In genomic region chr9:75130621-75131020, GRCh38 we compare ENCODE assay signal across 22 cellular contexts. TPM values are rescaled to one million over a fixed set of nuclear protein-coding genes. Genes with fewer than 3 reads are reported as not detected.
DNase-seq lines count a peak whose midpoint lies in the region; ATAC-seq, FAIRE-seq and TF ChIP-seq lines count a peak whose summit lies in the region.
"Had no signal": no experiment of that assay in that cellular context is flagged by ENCODE, and none has a peak within 500 bp of the region (broad histone marks: within the 10 kb centered on the region; RNA-seq: fewer than 3 reads in every experiment).

No MANE protein-coding gene starts in this region.

- TF ChIP-seq POLR2A in heart left ventricle (IDR thresholded peaks at IDR 0.05) = no peak

- no peak overlapping the region for H3K4me2 ChIP-seq in astrocyte (ENCODE audit: low read length)

- no peaks in the 10 kb centered on the region for H4K20me1 ChIP-seq in astrocyte (ENCODE audit: insufficient read depth, low read length)

- H3K36me3 ChIP-seq in CD8-positive, alpha-beta memory T cell (ENCODE audit: insufficient read depth, low read length) = peaks cover 17% of the 10 kb centered on the region
- peaks cover 12% of the 10 kb centered on the region for H3K36me3 ChIP-seq in astrocyte (ENCODE audit: insufficient read depth, low read length)
- peaks cover 2 to 67% (median 58%) of the 10 kb centered on the region in 9 donors for H3K36me3 ChIP-seq in heart left ventricle
- H3K36me3 ChIP-seq: MG63 had no signal

- 79 to 84% (median 82%) methylated on average over 3 of the region's 3 CpGs for WGBS in heart left ventricle, 4 donors

- ATAC-seq in heart left ventricle = no peak
- no peak for ATAC-seq in left colon
- ATAC-seq: foreskin keratinocyte had no signal

- H3K36me3 Mint-ChIP-seq in CD8-positive, alpha-beta memory T cell = peaks cover 5 to 70% (median 28%) of the 10 kb centered on the region in 3 donors
- H3K36me3 Mint-ChIP-seq in astrocyte (ENCODE audit: low read depth, unreplicated experiment) (peaks cover 13% of the 10 kb centered on the region), immature natural killer cell (peaks cover 28 to 45% (median 40%) of the 10 kb centered on the region in 3 donors)

- TF ChIP-seq CTCF in AG04449 (IDR thresholded peaks at IDR 0.05; ENCODE audit: insufficient read depth, low read length, missing control alignments) (no peak), astrocyte (IDR thresholded peaks at IDR 0.05; ENCODE audit: insufficient read depth, low read depth, low read length) (no peak), heart left ventricle (IDR thresholded peaks at IDR 0.05) (no peak)

- no peak overlapping the region for H3K9ac ChIP-seq in astrocyte (ENCODE audit: low read length)

- DNase-seq in AG04449 (ENCODE audit: low read depth, low spot score) = peak; percentile 36
- DNase-seq in CD8-positive, alpha-beta memory T cell = no peak
- peak; percentile 44 for DNase-seq in astrocyte (ENCODE audit: low read depth)
- no peak for DNase-seq in immature natural killer cell
- no peak for DNase-seq in hypothalamus (lab: John Stamatoyannopoulos, UW)
- DNase-seq in heart left ventricle = no peak
- DNase-seq in DMS 273 (lab: John Stamatoyannopoulos, UW; ENCODE audit: unreplicated experiment) = no peak
- no peak for DNase-seq in left colon
- DNase-seq: activated CD4-positive, CD25-positive, alpha-beta regulatory T cell treated with anti-CD3 and anti-CD28 coated beads, Interleukin-2, amount 50 U/mL, for 72 hours; DMS 273 treated with DMSO at 0.1 percent for 48 hours; effector CD4-positive, alpha-beta T cell; foreskin keratinocyte; HCEC 1CT; MG63; NCI-H1694; NCI-H446 treated with DMSO at 0.1 percent for 48 hours; nephron progenitor cell; SHP77 treated with DMSO at 0.1 percent for 48 hours; stimulated activated naive CD4-positive, alpha-beta T cell treated with Interleukin-2 at 50 U/mL for 16 hours had no signal

- H3K27ac ChIP-seq in CD8-positive, alpha-beta memory T cell (ENCODE audit: low read depth, low read length) = no peak overlapping the region
- H3K27ac ChIP-seq in astrocyte (ENCODE audit: low read depth, low read length) = no peak overlapping the region
- no peak overlapping the region for H3K27ac ChIP-seq in heart left ventricle
- H3K27ac ChIP-seq: foreskin keratinocyte had no signal

- peaks cover 0 to 1% of the 10 kb centered on the region in 2 donors for H3K27me3 Mint-ChIP-seq in CD8-positive, alpha-beta memory T cell
- H3K27me3 Mint-ChIP-seq in astrocyte (ENCODE audit: low read depth, unreplicated experiment) (no peaks in the 10 kb centered on the region), immature natural killer cell (ENCODE audit: low read depth in 3 of 3) (no peaks in the 10 kb centered on the region)
- H3K27me3 Mint-ChIP-seq: activated naive CD4-positive, alpha-beta T cell treated with anti-CD3 and anti-CD28 coated beads, Interleukin-2, amount 50 U/mL, for 24 hours had no signal

- H3K79me2 ChIP-seq in astrocyte (ENCODE audit: insufficient read depth, low read length) = no peaks in the 10 kb centered on the region

- H3K27ac Mint-ChIP-seq in CD8-positive, alpha-beta memory T cell = peak overlapping the region in 5 of 8 donors; percentile 17 to 70 (median 67)
- H3K27ac Mint-ChIP-seq in astrocyte (ENCODE audit: unreplicated experiment) = no peak overlapping the region
- peak overlapping the region in 5 of 6 donors; percentile 44 to 84 (median 57) for H3K27ac Mint-ChIP-seq in immature natural killer cell
- H3K27ac Mint-ChIP-seq: nephron progenitor cell had no signal

- no peak overlapping the region for H2AFZ ChIP-seq in astrocyte (ENCODE audit: low read depth, low read length)

- H3K9me3 Mint-ChIP-seq in CD8-positive, alpha-beta memory T cell = no peaks in the 10 kb centered on the region
- H3K9me3 Mint-ChIP-seq in astrocyte (ENCODE audit: unreplicated experiment) = no peaks in the 10 kb centered on the region
- H3K9me3 Mint-ChIP-seq in immature natural killer cell = no peaks in the 10 kb centered on the region
- H3K9me3 Mint-ChIP-seq: activated naive CD4-positive, alpha-beta T cell treated with anti-CD3 and anti-CD28 coated beads, Interleukin-2, amount 50 U/mL, for 24 hours; nephron progenitor cell had no signal

- no peaks in the 10 kb centered on the region for H3K9me3 ChIP-seq in CD8-positive, alpha-beta memory T cell (ENCODE audit: low read length)
- H3K9me3 ChIP-seq in astrocyte (ENCODE audit: insufficient read depth, low read depth, low read length) = no peaks in the 10 kb centered on the region
- H3K9me3 ChIP-seq in heart left ventricle = no peaks in the 10 kb centered on the region
- H3K9me3 ChIP-seq: MG63 had no signal

- intact Hi-C loops in heart left ventricle (cut with DNase I) = no loop called here
- intact Hi-C loops in left colon (cut with DNase I, micrococcal nuclease) = no loop called here

- POLR2A ChIA-PET in AG04449 (lab: Yijun Ruan, JAX) = interaction anchor here (0.8 kb wide), 1 partner anchor 18 kb away, joined by 3 read pairs; no protein-coding TSS in a partner anchor
- POLR2A ChIA-PET in CD8-positive, alpha-beta memory T cell (lab: Charles Lee) = interaction anchor here (0.5 kb wide), 1 partner anchor 15 kb away, joined by 3 read pairs; no protein-coding TSS in a partner anchor

- H3K4me3 ChIP-seq in AG04449 (ENCODE audit: low read depth, low read length) = no peak overlapping the region
- H3K4me3 ChIP-seq in CD8-positive, alpha-beta memory T cell (ENCODE audit: low read length) = no peak overlapping the region
- H3K4me3 ChIP-seq in astrocyte (ENCODE audit: insufficient read depth, low read depth, low read length) = no peak overlapping the region
- H3K4me3 ChIP-seq in heart left ventricle = no peak overlapping the region
- H3K4me3 ChIP-seq: lung, MG63 had no signal

- H3K4me1 Mint-ChIP-seq in CD8-positive, alpha-beta memory T cell = peaks cover 22 to 83% (median 72%) of the 10 kb centered on the region in 3 donors
- peaks cover 6% of the 10 kb centered on the region for H3K4me1 Mint-ChIP-seq in astrocyte (ENCODE audit: low read depth, unreplicated experiment)
- H3K4me1 Mint-ChIP-seq in immature natural killer cell = peaks cover 35 to 87% of the 10 kb centered on the region in 2 donors

- FAIRE-seq in astrocyte (lab: Jason Lieb, UNC) = no peak
- FAIRE-seq: bronchial epithelial cell had no signal

- CTCF ChIA-PET in AG04449 (lab: Yijun Ruan, JAX) = interaction anchor here (1.2 kb wide), 1 partner anchor 353 kb away, joined by 3 read pairs; no protein-coding TSS in a partner anchor
- CTCF ChIA-PET in CD8-positive, alpha-beta memory T cell (lab: Charles Lee) = interaction anchor here (1.5 kb wide), 1 partner anchor 30 kb away, joined by 3 read pairs; no protein-coding TSS in a partner anchor

- peaks cover 5% of the 10 kb centered on the region for H3K4me1 ChIP-seq in CD8-positive, alpha-beta memory T cell (ENCODE audit: insufficient read depth, low read length)
- H3K4me1 ChIP-seq in astrocyte (ENCODE audit: insufficient read depth, low read length) (no peaks in the 10 kb centered on the region), heart left ventricle (peaks cover 0 to 4% (median 0%) of the 10 kb centered on the region in 12 donors)
- H3K4me1 ChIP-seq: foreskin keratinocyte had no signal

- H3K4me3 Mint-ChIP-seq in CD8-positive, alpha-beta memory T cell = no peak overlapping the region
- H3K4me3 Mint-ChIP-seq in astrocyte (ENCODE audit: unreplicated experiment) = no peak overlapping the region
- H3K4me3 Mint-ChIP-seq in immature natural killer cell = no peak overlapping the region
- H3K4me3 Mint-ChIP-seq: activated naive CD4-positive, alpha-beta T cell treated with anti-CD3 and anti-CD28 coated beads, Interleukin-2, amount 50 U/mL, for 24 hours; nephron progenitor cell had no signal

- H3K27me3 ChIP-seq in CD8-positive, alpha-beta memory T cell (ENCODE audit: insufficient read depth, low read length, poor library complexity, severe bottlenecking) = no peaks in the 10 kb centered on the region
- H3K27me3 ChIP-seq in astrocyte (ENCODE audit: insufficient read depth, low read length) (no peaks in the 10 kb centered on the region), heart left ventricle (no peaks in the 10 kb centered on the region)
- H3K27me3 ChIP-seq: foreskin keratinocyte, MG63 had no signal

RNA-seq across cellular contexts. Expression of gene OSTF1, which starts 42.3 kb away (rescaled TPM):
- total RNA-seq in CD8-positive, alpha-beta memory T cell = 10 to 100 TPM; 71.9 to 76.0 TPM
- polyA plus RNA-seq in CD8-positive, alpha-beta memory T cell = 170 TPM
- total RNA-seq in astrocyte (43.0 and 43.3 TPM in 2 replicates), heart left ventricle (10 to 100 TPM; 16.7 to 53.6 (median 23.9) TPM), left colon (10 to 100 TPM; 69.4 to 75.1 TPM)
- polyA plus RNA-seq in immature natural killer cell (100 to 1,000 TPM; 352 to 383 (median 365) TPM), heart left ventricle (10 to 100 TPM; 19.8 to 26.9 TPM)

RNA-seq across cellular contexts. Expression of gene NMRK1, which starts 42.7 kb away (rescaled TPM):
- total RNA-seq in CD8-positive, alpha-beta memory T cell = 10 to 100 TPM; 14.1 to 14.6 TPM
- 48.4 TPM for polyA plus RNA-seq in CD8-positive, alpha-beta memory T cell
- 15.1 and 15.2 TPM in 2 replicates for total RNA-seq in astrocyte
- 10 to 100 TPM; 35.2 to 95.8 (median 38.6) TPM for polyA plus RNA-seq in immature natural killer cell
- total RNA-seq in heart left ventricle = 10 to 100 TPM in 5 of 9 donors, 1 to 10 TPM in 4; 5.5 to 15.1 (median 10.6) TPM
- 10 to 100 TPM; 11.8 to 25.0 TPM for polyA plus RNA-seq in heart left ventricle
- 10 to 100 TPM; 17.0 to 28.4 TPM for total RNA-seq in left colon

Comparison
In these comparisons a context has a peak if more than half of its experiments do, and no peak if none do; other contexts are left out.
1. DNase-seq: peak in AG04449 (single experiment) and astrocyte (single experiment); none in CD8-positive, alpha-beta memory T cell (0 of 5), immature natural killer cell (0 of 3), hypothalamus (0 of 51), heart left ventricle (0 of 5), DMS 273 (single experiment) and left colon (0 of 2).